Comparison of ENCODE assay signal across 14 cellular contexts in the genomic region with DNA sequence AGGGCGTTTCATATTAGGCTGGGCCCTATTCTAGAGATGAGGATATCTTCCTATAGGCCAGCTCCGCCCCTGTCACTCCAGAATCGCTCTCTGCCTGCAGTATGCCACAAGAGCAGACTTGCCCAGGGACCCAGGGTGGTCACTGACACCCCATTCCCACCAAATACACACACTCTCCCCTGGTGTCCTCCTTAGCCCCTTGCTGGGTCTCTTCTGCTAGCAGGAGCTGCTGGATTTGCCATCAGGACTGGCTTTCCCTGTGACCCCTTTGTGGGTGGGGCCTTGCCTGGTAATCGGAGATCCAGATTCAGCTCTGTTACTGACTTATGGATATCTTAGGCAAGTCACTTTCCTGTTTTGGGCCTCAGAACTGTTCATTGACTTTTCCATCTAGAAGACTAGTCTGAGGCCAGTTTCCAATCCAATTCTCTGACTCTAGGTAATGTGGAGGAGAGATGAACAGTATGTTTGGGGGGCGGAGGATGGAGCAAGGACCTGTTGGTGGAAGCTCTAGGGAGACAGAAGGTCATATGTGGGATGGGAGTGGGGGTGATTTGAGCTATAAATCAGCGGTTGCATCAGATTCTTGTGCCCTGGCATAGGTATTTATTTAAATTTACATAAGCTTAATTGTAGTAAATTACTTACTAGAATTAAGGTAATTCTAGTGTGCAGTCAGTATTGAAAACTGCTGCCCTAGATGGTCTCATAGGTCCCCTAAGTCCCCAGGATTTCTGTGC. TPM values are rescaled to one million over a fixed set of nuclear protein-coding genes. Genes with fewer than 3 reads are reported as not detected.
DNase-seq lines count a peak whose midpoint lies in the region; TF ChIP-seq lines count a peak whose summit lies in the region.
"Had no signal": no experiment of that assay in that cellular context is flagged by ENCODE, and none has a peak within 500 bp of the region (broad histone marks: within the 10 kb centered on the region; RNA-seq: fewer than 3 reads in every experiment).

No MANE protein-coding gene starts in this region.

- H3F3A ChIP-seq in PC-9 (ENCODE audit: insufficient read depth, low read depth): peaks cover 59% of the 10 kb centered on the region

- POLR2A ChIA-PET in CD8-positive, alpha-beta memory T cell (lab: Charles Lee): no interaction called here
- POLR2A ChIA-PET in PC-9 (lab: Charles Lee; ENCODE audit: unreplicated experiment): no interaction called here

- peaks cover 5% of the 10 kb centered on the region for H3K4me1 ChIP-seq in CD8-positive, alpha-beta memory T cell (ENCODE audit: insufficient read depth, low read length)
- peaks cover 87% of the 10 kb centered on the region for H3K4me1 ChIP-seq in PC-9 (replicated peaks; ENCODE audit: insufficient read depth)

- peak overlapping the region in 3 of 8 donors; percentile 17 to 70 (median 25) for H3K27ac Mint-ChIP-seq in CD8-positive, alpha-beta memory T cell
- H3K27ac Mint-ChIP-seq in endothelial cell (ENCODE audit: unreplicated experiment) (peak overlapping the region; percentile 28), progenitor cell of endocrine pancreas (no peak overlapping the region)
- H3K27ac Mint-ChIP-seq: IgD-negative memory B cell had no signal

- no peaks in the 10 kb centered on the region for H3K36me3 ChIP-seq in CD8-positive, alpha-beta memory T cell (ENCODE audit: insufficient read depth, low read length)
- peaks cover 23% of the 10 kb centered on the region for H3K36me3 ChIP-seq in PC-9 (ENCODE audit: low read depth)

- H3K79me2 ChIP-seq in PC-9 (ENCODE audit: low read depth): peaks cover 64% of the 10 kb centered on the region

- CTCF ChIA-PET in CD8-positive, alpha-beta memory T cell (lab: Charles Lee): interaction anchor here (0.7 to 1.4 kb wide), 2 partner anchors 45 to 53 kb away, joined by 3 to 4 read pairs; no protein-coding TSS in a partner anchor
- CTCF ChIA-PET in PC-9 (lab: Charles Lee): interaction anchor here (0.9 kb wide), 1 partner anchor 55 kb away, joined by 7 read pairs; no protein-coding TSS in a partner anchor

- H3K4me3 ChIP-seq in CD8-positive, alpha-beta memory T cell (ENCODE audit: low read length): no peak overlapping the region
- H3K4me3 ChIP-seq in PC-9: peak overlapping the region; percentile 81

- H3K27me3 ChIP-seq in CD8-positive, alpha-beta memory T cell (ENCODE audit: insufficient read depth, low read length, poor library complexity, severe bottlenecking): no peaks in the 10 kb centered on the region
- no peaks in the 10 kb centered on the region for H3K27me3 ChIP-seq in PC-9 (ENCODE audit: insufficient read depth, low read depth)

- H2AFZ ChIP-seq in PC-9: no peak overlapping the region

- no peaks in the 10 kb centered on the region for H3K9me3 ChIP-seq in CD8-positive, alpha-beta memory T cell (ENCODE audit: low read length)
- no peaks in the 10 kb centered on the region for H3K9me3 ChIP-seq in PC-9 (ENCODE audit: insufficient read depth, low read depth)

- H3K9me2 ChIP-seq in PC-9 (ENCODE audit: insufficient read depth): no peaks in the 10 kb centered on the region

- peak overlapping the region; percentile 96 for H3K4me2 ChIP-seq in PC-9

- intact Hi-C loops in PC-9 (cut with micrococcal nuclease; ENCODE audit: unreplicated experiment): no loop called here

- no TSS peak for BruUV-seq in PC-9 (replicated peaks; lab: Mats Ljungman, UMichigan)

- H3K4me1 Mint-ChIP-seq in CD8-positive, alpha-beta memory T cell: peaks cover 19 to 31% (median 24%) of the 10 kb centered on the region in 3 donors
- peaks cover 53% of the 10 kb centered on the region for H3K4me1 Mint-ChIP-seq in endothelial cell (ENCODE audit: unreplicated experiment)
- peaks cover 9% of the 10 kb centered on the region for H3K4me1 Mint-ChIP-seq in progenitor cell of endocrine pancreas (ENCODE audit: low read depth)

- no peaks in the 10 kb centered on the region; the same call in 1 of the 2 replicates for H4K20me1 ChIP-seq in PC-9 (ENCODE audit: insufficient read depth)

- no peaks in the 10 kb centered on the region for H3K36me3 Mint-ChIP-seq in CD8-positive, alpha-beta memory T cell
- H3K36me3 Mint-ChIP-seq in endothelial cell (ENCODE audit: low read depth, unreplicated experiment): peaks cover 5% of the 10 kb centered on the region
- no peaks in the 10 kb centered on the region for H3K36me3 Mint-ChIP-seq in progenitor cell of endocrine pancreas (ENCODE audit: insufficient read depth)
- H3K36me3 Mint-ChIP-seq: IgD-negative memory B cell had no signal

- H3K27me3 Mint-ChIP-seq in CD8-positive, alpha-beta memory T cell: peaks cover 6 to 7% of the 10 kb centered on the region in 2 donors
- peaks cover 3% of the 10 kb centered on the region for H3K27me3 Mint-ChIP-seq in endothelial cell (ENCODE audit: unreplicated experiment)
- peaks cover 20% of the 10 kb centered on the region for H3K27me3 Mint-ChIP-seq in progenitor cell of endocrine pancreas

- no peak for DNase-seq in CD8-positive, alpha-beta memory T cell
- DNase-seq in PC-9: no peak
- no peak for DNase-seq in endothelial cell (ENCODE audit: low spot score)
- no peak for DNase-seq in progenitor cell of endocrine pancreas (ENCODE audit: low spot score, unreplicated experiment)
- DNase-seq in NCI-H1694 treated with DMSO at 0.1 percent for 48 hours (lab: John Stamatoyannopoulos, UW): no peak
- no peak for DNase-seq in NCI-H2227 (lab: John Stamatoyannopoulos, UW; ENCODE audit: unreplicated experiment)
- no peak for DNase-seq in stimulated activated CD4-positive, alpha-beta T cell treated with anti-CD3 and anti-CD28 coated beads, Interleukin-12 subunit alpha, Interleukin-12 subunit beta, amount 100 ng/mL, for 4 hours
- DNase-seq: DMS153; HCEC 1CT; NCI-H1694; NK-92 treated with Interleukin-12 subunit alpha and Interleukin-12 subunit beta, amount 100 ng/mL, for 24 hours; stimulated activated naive CD4-positive, alpha-beta T cell treated with Interleukin-2 at 50 U/mL for 16 hours had no signal

- no peak overlapping the region for H3K27ac ChIP-seq in CD8-positive, alpha-beta memory T cell (ENCODE audit: low read depth, low read length)
- no peak overlapping the region for H3K27ac ChIP-seq in PC-9

- no peaks in the 10 kb centered on the region for H3K9me3 Mint-ChIP-seq in CD8-positive, alpha-beta memory T cell
- H3K9me3 Mint-ChIP-seq in endothelial cell (ENCODE audit: unreplicated experiment) (no peaks in the 10 kb centered on the region), progenitor cell of endocrine pancreas (ENCODE audit: low read depth) (no peaks in the 10 kb centered on the region)
- H3K9me3 Mint-ChIP-seq: IgD-negative memory B cell had no signal

- TF ChIP-seq CTCF in PC-9 (conservative IDR thresholded peaks at IDR 0.05) (no peak), endothelial cell (IDR thresholded peaks at IDR 0.05; ENCODE audit: unreplicated experiment) (no peak), progenitor cell of endocrine pancreas (IDR thresholded peaks at IDR 0.05; ENCODE audit: unreplicated experiment) (no peak)

- H3K4me3 Mint-ChIP-seq in CD8-positive, alpha-beta memory T cell: peak overlapping the region; percentile 45 to 89 (median 83)
- H3K4me3 Mint-ChIP-seq in endothelial cell (ENCODE audit: unreplicated experiment): peak overlapping the region; percentile 96
- peak overlapping the region; percentile 39 for H3K4me3 Mint-ChIP-seq in progenitor cell of endocrine pancreas (ENCODE audit: low read depth)

RNA-seq across cellular contexts. Expression of gene TSPAN15, which starts 1.6 kb away (rescaled TPM):
- total RNA-seq in CD8-positive, alpha-beta memory T cell: 1 to 10 TPM; 1.4 to 2.4 TPM
- polyA plus RNA-seq in CD8-positive, alpha-beta memory T cell: 20.2 TPM
- 97.0 and 108 TPM in 2 replicates for total RNA-seq in PC-9 (2021)
- 195 TPM for total RNA-seq in endothelial cell (ENCODE audit: unreplicated experiment)
- total RNA-seq in progenitor cell of endocrine pancreas: 14.7 and 17.9 TPM in 2 replicates
- polyA plus RNA-seq: IgD-negative memory B cell had no signal

RNA-seq across cellular contexts. Expression of gene TACR2, which starts 36.1 kb away (rescaled TPM):
- total RNA-seq in CD8-positive, alpha-beta memory T cell: not detected
- polyA plus RNA-seq in CD8-positive, alpha-beta memory T cell: not detected
- total RNA-seq in PC-9 (2021): 0.23 TPM in 1 of 2 replicates, not detected in the other
- not detected for total RNA-seq in endothelial cell (ENCODE audit: unreplicated experiment)
- total RNA-seq in progenitor cell of endocrine pancreas: not detected in 2 replicates
- total RNA-seq: kidney epithelial cell had no signal

Comparison
In these comparisons a context has a peak if more than half of its experiments do, and no peak if none do; other contexts are left out.
1. H3K4me3 Mint-ChIP-seq: peak in every context shown above with its lines; median percentile 96 in endothelial cell; 83 in CD8-positive, alpha-beta memory T cell; 39 in progenitor cell of endocrine pancreas.